ENCODE assay signal across 18 cellular contexts in the genomic region with DNA sequence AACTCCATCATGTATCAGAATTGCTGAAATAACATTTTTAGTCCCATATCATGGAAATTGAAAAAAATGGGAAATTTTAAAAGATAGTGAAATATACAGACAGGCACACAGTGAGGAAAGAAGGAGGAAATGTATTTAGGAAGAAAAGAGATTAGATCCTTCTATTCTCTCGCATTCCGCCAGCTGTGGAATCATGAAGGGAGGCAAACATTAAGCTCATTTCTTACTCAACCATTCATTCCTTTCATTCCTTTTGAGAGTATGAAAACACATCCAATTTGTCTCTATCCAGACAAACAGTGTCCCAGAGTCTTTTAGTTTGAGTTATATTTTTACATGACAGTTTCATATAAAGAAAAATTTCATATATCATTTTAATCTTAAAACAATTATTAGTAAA. TPM values are rescaled to one million over a fixed set of nuclear protein-coding genes. Genes with fewer than 3 reads are reported as not detected.
DNase-seq lines count a peak whose midpoint lies in the region; ATAC-seq and TF ChIP-seq lines count a peak whose summit lies in the region.
"Had no signal": no experiment of that assay in that cellular context is flagged by ENCODE, and none has a peak within 500 bp of the region (broad histone marks: within the 10 kb centered on the region; RNA-seq: fewer than 3 reads in every experiment).

No MANE protein-coding gene starts in this region.

- no peaks in the 10 kb centered on the region for H3K36me3 ChIP-seq in left ventricle myocardium inferior

- H3K27me3 ChIP-seq in left ventricle myocardium inferior (ENCODE audit: low read depth) = no peaks in the 10 kb centered on the region

- no peaks in the 10 kb centered on the region for H3K9me3 ChIP-seq in left ventricle myocardium inferior (replicated peaks)
- H3K9me3 ChIP-seq: SK-N-SH had no signal

- intact Hi-C loops in left ventricle myocardium inferior (cut with micrococcal nuclease) = no loop called here
- intact Hi-C loops in Right ventricle myocardium inferior (cut with DNase I) = no loop called here

- peaks cover 9% of the 10 kb centered on the region for H3K4me1 ChIP-seq in left ventricle myocardium inferior

- peak; percentile 51 for DNase-seq in AG08395 (ENCODE audit: low spot score)
- DNase-seq in HCEC 1CT = peak; percentile 37
- peak; percentile 23 for DNase-seq in epithelial cell of proximal tubule (ENCODE audit: low read depth)
- DNase-seq in kidney glomerular epithelial cell (lab: John Stamatoyannopoulos, UW) = peak; percentile 56
- no peak for DNase-seq in left ventricle myocardium inferior
- DNase-seq in DMS114 treated with DMSO at 0.1 percent for 48 hours (lab: John Stamatoyannopoulos, UW; ENCODE audit: unreplicated experiment) = no peak
- no peak for DNase-seq in Right ventricle myocardium inferior (ENCODE audit: missing footprints)
- DNase-seq: GF-D8, NCI-H1417, NCI-H187 treated with DMSO at 0.1 percent for 48 hours, NCI-H2227 treated with DMSO at 0.1 percent for 48 hours, NCI-H524, NCI-H82, OCI-M1, SHP77 treated with DMSO at 0.1 percent for 48 hours, SK-N-SH had no signal

- ATAC-seq in GM21786 (IDR thresholded peaks at IDR 0.05; ENCODE audit: unreplicated experiment) (no peak), Right ventricle myocardium inferior (no peak)
- ATAC-seq: GM23338 had no signal

- H3K4me3 ChIP-seq in epithelial cell of proximal tubule (ENCODE audit: low read depth, low read length) (no peak overlapping the region), left ventricle myocardium inferior (no peak overlapping the region)
- H3K4me3 ChIP-seq: GM23338 had no signal

- no peak overlapping the region for H3K27ac ChIP-seq in left ventricle myocardium inferior (replicated peaks)

- TF ChIP-seq CTCF in epithelial cell of proximal tubule (conservative IDR thresholded peaks at IDR 0.05; ENCODE audit: low read depth, low read length) = no peak
- no peak for TF ChIP-seq CTCF in left ventricle myocardium inferior (IDR thresholded peaks at IDR 0.05; ENCODE audit: borderline replicate concordance)

RNA-seq across cellular contexts. Expression of a gene that starts 52.5 kb away (rescaled TPM):
- total RNA-seq in epithelial cell of proximal tubule (not detected in 2 replicates), left ventricle myocardium inferior (2.1 TPM), Right ventricle myocardium inferior (1.8 TPM)
- total RNA-seq: GM23338 had no signal

Comparison
In these comparisons a context has a peak if more than half of its experiments do, and no peak if none do; other contexts are left out.
1. DNase-seq: peak in AG08395 (single experiment), HCEC 1CT (single experiment), epithelial cell of proximal tubule (single experiment) and kidney glomerular epithelial cell (single experiment); none in left ventricle myocardium inferior (single experiment), DMS114 treated with DMSO at 0.1 percent for 48 hours (single experiment) and Right ventricle myocardium inferior (single experiment).